Comparison of ENCODE assay signal across 15 cellular contexts in genomic region chr1:162168935-162169545, GRCh38.
DNase-seq lines count a peak whose midpoint lies in the region; ATAC-seq and TF ChIP-seq lines count a peak whose summit lies in the region.
"Had no signal": no experiment of that assay in that cellular context is flagged by ENCODE, and none has a peak within 500 bp of the region (broad histone marks: within the 10 kb centered on the region; RNA-seq: fewer than 3 reads in every experiment).

No MANE protein-coding gene starts in this region.

- TF ChIP-seq EP300 in Ishikawa (IDR thresholded peaks at IDR 0.05; ENCODE audit: borderline replicate concordance): peak; percentile 23; the same call in 1 of the 2 replicates

- in situ Hi-C loops in astrocyte of the spinal cord (cut with HindIII; ENCODE audit: low sequenced_read_pairs): no loop called here

- H3K4me1 Mint-ChIP-seq in mesothelial cell of epicardium: peaks cover 29% of the 10 kb centered on the region
- H3K4me1 Mint-ChIP-seq: stimulated activated memory B cell treated with anti-CD40 and anti-IgM and Interleukin-4, amounts not matched to agents 10 μg/mL and 1 μg/mL and 100 μg/mL, for 72 hours had no signal

- no peak for TF ChIP-seq RAD21 in Ishikawa (IDR thresholded peaks at IDR 0.05; ENCODE audit: low read depth)

- no TSS peak for BruUV-seq in A673 (replicated peaks; lab: Mats Ljungman, UMichigan)

- TF ChIP-seq CTCF in A673 (conservative IDR thresholded peaks at IDR 0.05; ENCODE audit: low read depth, low read length) (peak; percentile 23; the same call in 1 of the 2 replicates), astrocyte of the spinal cord (IDR thresholded peaks at IDR 0.05; ENCODE audit: low read depth, low read length) (no peak), mesothelial cell of epicardium (IDR thresholded peaks at IDR 0.05; ENCODE audit: unreplicated experiment) (no peak), right atrium auricular region (IDR thresholded peaks at IDR 0.05) (no peak)

- H3K9me3 ChIP-seq in A673 (ENCODE audit: low read depth, low read length, poor library complexity, severe bottlenecking): no peaks in the 10 kb centered on the region
- H3K9me3 ChIP-seq in right atrium auricular region: no peaks in the 10 kb centered on the region
- H3K9me3 ChIP-seq: A549 had no signal

- no peak overlapping the region for H3K4me3 Mint-ChIP-seq in mesothelial cell of epicardium
- H3K4me3 Mint-ChIP-seq: stimulated activated memory B cell treated with anti-CD40 and anti-IgM and Interleukin-4, amounts not matched to agents 10 μg/mL and 1 μg/mL and 100 μg/mL, for 72 hours had no signal

- H3K36me3 ChIP-seq in A673 (ENCODE audit: insufficient read depth, low read length, poor library complexity, severe bottlenecking) (no peaks in the 10 kb centered on the region), right atrium auricular region (no peaks in the 10 kb centered on the region)

- intact Hi-C loops in A673 (cut with micrococcal nuclease; ENCODE audit: unreplicated experiment): loop anchor here (5.0 kb wide), 4 partner anchors 63 to 223 kb away; no protein-coding TSS in a partner anchor

- no peak overlapping the region for H3K4me3 ChIP-seq in A673 (ENCODE audit: low read depth, low read length, poor library complexity, severe bottlenecking)
- H3K4me3 ChIP-seq in astrocyte of the spinal cord (ENCODE audit: low read depth, low read length): no peak overlapping the region
- no peak overlapping the region for H3K4me3 ChIP-seq in right atrium auricular region
- H3K4me3 ChIP-seq: A549, smooth muscle cell had no signal

- no peaks in the 10 kb centered on the region for H3K36me3 Mint-ChIP-seq in mesothelial cell of epicardium
- H3K36me3 Mint-ChIP-seq: stimulated activated memory B cell treated with anti-CD40 and anti-IgM and Interleukin-4, amounts not matched to agents 10 μg/mL and 1 μg/mL and 100 μg/mL, for 72 hours had no signal

- DNase-seq in A673 (ENCODE audit: low spot score) (peak; percentile 92), astrocyte of the spinal cord (ENCODE audit: low read depth, low spot score) (peak; percentile 47), mesothelial cell of epicardium (ENCODE audit: low spot score in 2 of 2, unreplicated experiment in 2 of 2) (no peak), right atrium auricular region (ENCODE audit: low spot score) (no peak)
- DNase-seq: glutamatergic neuron, islet precursor cell, KG1, NCI-H226 had no signal

- H3K27ac ChIP-seq in A673 (ENCODE audit: low read depth, low read length, poor library complexity, severe bottlenecking) (peak overlapping the region; percentile 78), right atrium auricular region (no peak overlapping the region)
- H3K27ac ChIP-seq: A549 had no signal

- no peak for ATAC-seq in GM21619 (IDR thresholded peaks at IDR 0.05; ENCODE audit: unreplicated experiment)
- no peak for ATAC-seq in HG02938 (IDR thresholded peaks at IDR 0.05; ENCODE audit: unreplicated experiment)
- ATAC-seq in HG03460 (IDR thresholded peaks at IDR 0.05; ENCODE audit: unreplicated experiment): no peak
- ATAC-seq: A549; stimulated activated memory B cell treated with anti-CD40 and anti-IgM and Interleukin-4, amounts not matched to agents 10 μg/mL and 1 μg/mL and 100 μg/mL, for 72 hours had no signal

- no peaks in the 10 kb centered on the region for H3K27me3 Mint-ChIP-seq in mesothelial cell of epicardium (ENCODE audit: low read depth)

- CTCF ChIA-PET in A673 (lab: Charles Lee): no interaction called here

- H3K4me1 ChIP-seq in A673 (ENCODE audit: insufficient read depth, low read length, poor library complexity, severe bottlenecking) (peaks cover 62% of the 10 kb centered on the region), right atrium auricular region (peaks cover 0 to 9% of the 10 kb centered on the region in 2 donors)
- H3K4me1 ChIP-seq: A549 had no signal

- no peaks in the 10 kb centered on the region for H3K9me3 Mint-ChIP-seq in mesothelial cell of epicardium
- H3K9me3 Mint-ChIP-seq: stimulated activated memory B cell treated with anti-CD40 and anti-IgM and Interleukin-4, amounts not matched to agents 10 μg/mL and 1 μg/mL and 100 μg/mL, for 72 hours had no signal

- peak overlapping the region; percentile 37 for H3K27ac Mint-ChIP-seq in mesothelial cell of epicardium
- H3K27ac Mint-ChIP-seq: stimulated activated memory B cell treated with anti-CD40 and anti-IgM and Interleukin-4, amounts not matched to agents 10 μg/mL and 1 μg/mL and 100 μg/mL, for 72 hours had no signal

- POLR2A ChIA-PET in A673 (lab: Charles Lee; ENCODE audit: low non-redundant PET): interaction anchor here (1.2 kb wide), 1 partner anchor 24 kb away, joined by 3 read pairs; no protein-coding TSS in a partner anchor

- H3K27me3 ChIP-seq in A673 (replicated peaks; ENCODE audit: insufficient read depth, low read depth, low read length, poor library complexity) (no peaks in the 10 kb centered on the region), right atrium auricular region (no peaks in the 10 kb centered on the region)

TF ChIP-seq in Ishikawa, 13 proteins besides CTCF, POLR2A, EP300 and RAD21:
- no peak for TF ChIP-seq MAX (IDR thresholded peaks at IDR 0.05)
- TF ChIP-seq EGR1 (IDR thresholded peaks at IDR 0.05): no peak
- TF ChIP-seq ZBTB7A (IDR thresholded peaks at IDR 0.05; ENCODE audit: low read depth): no peak
- TF ChIP-seq CEBPB (IDR thresholded peaks at IDR 0.05): no peak
- TF ChIP-seq TAF1 (IDR thresholded peaks at IDR 0.05; ENCODE audit: low read depth): no peak
- no peak for TF ChIP-seq REST (IDR thresholded peaks at IDR 0.05; ENCODE audit: low read depth)
- no peak for TF ChIP-seq YY1 (IDR thresholded peaks at IDR 0.05; ENCODE audit: low read depth)
- TF ChIP-seq CREB1 (IDR thresholded peaks at IDR 0.05; ENCODE audit: low read depth): no peak
TF ChIP-seq in Ishikawa: peak in this region for 0.

Comparison
In these comparisons a context has a peak if more than half of its experiments do, and no peak if none do; other contexts are left out.
1. DNase-seq: peak in A673 (single experiment) and astrocyte of the spinal cord (single experiment); none in mesothelial cell of epicardium (0 of 2) and right atrium auricular region (single experiment).